25 cellular contexts compared by ENCODE assay signal in the genomic region with DNA sequence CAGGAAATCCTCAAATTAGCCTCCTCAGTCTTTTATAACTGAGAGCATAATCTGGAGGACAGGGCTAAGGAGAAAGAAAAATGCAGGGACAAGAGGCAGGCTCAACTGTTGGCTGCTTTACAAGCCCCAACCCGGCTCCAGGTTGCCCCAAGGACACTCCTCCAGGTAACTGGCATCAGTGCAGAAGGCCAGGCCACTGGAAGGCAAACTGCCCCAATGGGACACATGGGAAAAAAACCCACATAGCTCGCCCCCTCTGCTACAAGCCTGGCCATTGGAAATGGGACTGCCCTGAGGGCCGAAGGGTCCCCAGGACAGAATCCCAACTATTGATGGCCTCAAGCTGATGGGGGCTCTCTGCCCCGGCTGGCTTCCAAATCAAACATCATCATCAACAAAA. TPM values are rescaled to one million over a fixed set of nuclear protein-coding genes. Genes with fewer than 3 reads are reported as not detected.
"Had no signal": no experiment of that assay in that cellular context is flagged by ENCODE, and none has a peak within 500 bp of the region (broad histone marks: within the 10 kb centered on the region; RNA-seq: fewer than 3 reads in every experiment).

No MANE protein-coding gene starts in this region.

- H3K27ac ChIP-seq: brain microvascular endothelial cell, heart left ventricle, left lung, pancreas had no signal

- FAIRE-seq: astrocyte, pancreas, urothelium cell line had no signal

- H3K27me3 ChIP-seq: brain microvascular endothelial cell, heart left ventricle, pancreas, right atrium auricular region had no signal

- H3K9me3 ChIP-seq: heart left ventricle, left lung, pancreas, right atrium auricular region had no signal

- ATAC-seq: activated CD4-positive, alpha-beta T cell treated with anti-CD3 and anti-CD28 coated beads for 36 hours; activated CD8-positive, alpha-beta memory T cell treated with anti-CD3 and anti-CD28 coated beads, Interleukin-2, amount 10 ng/mL, durations not matched to agents 7 days and 5 days; activated CD8-positive, alpha-beta T cell treated with anti-CD3 and anti-CD28 coated beads, Interleukin-2, amount 10 ng/mL, durations not matched to agents 7 days and 5 days; esophagus mucosa; heart left ventricle; left lung; pancreas had no signal

- H3K36me3 ChIP-seq: brain microvascular endothelial cell, heart left ventricle, left lung, pancreas, right atrium auricular region had no signal

- H3K4me3 ChIP-seq: heart left ventricle, left lung, lung, pancreas, right atrium auricular region had no signal

- DNase-seq: activated CD4-positive, alpha-beta T cell treated with anti-CD3 and anti-CD28 coated beads for 36 hours; activated CD4-positive, CD25-positive, alpha-beta regulatory T cell; activated CD8-positive, alpha-beta memory T cell treated with anti-CD3 and anti-CD28 coated beads, Interleukin-2, amount 10 ng/mL, durations not matched to agents 7 days and 5 days; activated CD8-positive, alpha-beta T cell treated with anti-CD3 and anti-CD28 coated beads, Interleukin-2, amount 10 ng/mL, durations not matched to agents 7 days and 5 days; activated naive CD4-positive, alpha-beta T cell treated with Interleukin-2 at 50 U/mL for 16 hours; activated naive CD8-positive, alpha-beta T cell treated with anti-CD3 and anti-CD28 coated beads, Interleukin-2, amount 10 ng/mL, durations not matched to agents 7 days and 5 days; activated T-cell treated with anti-CD3 and anti-CD28 coated beads, Interleukin-2, amount 50 U/mL, for 48 hours; brain microvascular endothelial cell; caudate nucleus; cortex of kidney; endodermal cell; foreskin fibroblast; heart left ventricle; left lung; nucleus accumbens; pancreas; stimulated activated CD4-positive, alpha-beta T cell treated with anti-CD3 and anti-CD28 coated beads, Interleukin-12 subunit alpha, Interleukin-12 subunit beta, amount 100 ng/mL, for 4 hours; stimulated activated CD4-positive, alpha-beta T cell treated with anti-CD3 and anti-CD28 coated beads, Interleukin-4, amount 100 ng/mL, for 1 hour had no signal

- H3K4me1 ChIP-seq: heart left ventricle, left lung, pancreas had no signal

RNA-seq across cellular contexts. Expression of gene FBLN1, which starts 17.9 kb away (rescaled TPM):
- total RNA-seq: activated CD4-positive, alpha-beta T cell treated with anti-CD3 and anti-CD28 coated beads for 36 hours; activated CD8-positive, alpha-beta T cell treated with anti-CD3 and anti-CD28 coated beads, Interleukin-2, amount 10 ng/mL, durations not matched to agents 7 days and 5 days; activated naive CD8-positive, alpha-beta T cell treated with anti-CD3 and anti-CD28 coated beads, Interleukin-2, amount 10 ng/mL, durations not matched to agents 7 days and 5 days; activated T-helper 2 cell treated with anti-CD3 and anti-CD28 coated beads, Interferon-gamma antibody, Interleukin-2, Interleukin-4, amounts not matched to agents 10 μg/mL and 5 μg/mL and 100 μg/mL, durations not matched to agents 14 hours and 24 hours and 36 hours; T-helper 1 cell treated with Interleukin-12 subunit alpha and Interleukin-12 subunit beta and Interleukin-4 antibody, amounts not matched to agents 30 ng/mL and 1 ng/mL, for 36 hours had no signal
